ENCODE assay signal across 18 cellular contexts in the genomic region with DNA sequence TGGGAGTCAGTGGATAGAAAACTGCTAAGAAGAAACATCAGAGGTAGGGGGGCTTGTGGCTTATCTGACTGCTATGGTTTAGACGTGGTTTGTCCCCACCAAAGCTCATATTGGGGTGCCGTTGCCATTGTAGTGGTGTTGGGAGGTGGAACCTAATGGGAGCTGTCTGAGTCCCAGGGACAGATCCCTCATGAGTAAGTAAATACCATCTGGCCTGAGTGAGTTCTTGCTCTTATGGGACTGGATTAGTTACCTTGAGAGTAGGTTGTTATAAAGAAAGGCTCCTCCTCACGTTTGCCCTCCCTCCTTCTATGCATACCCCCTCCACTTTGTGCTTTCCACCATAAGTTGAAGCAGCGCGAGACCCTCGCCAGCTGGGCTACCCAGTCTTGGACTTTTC. TPM values are rescaled to one million over a fixed set of nuclear protein-coding genes. Genes with fewer than 3 reads are reported as not detected.
A peak's percentile ranks its signal among the peaks of the same experiment; 100 is the strongest.
DNase-seq lines count a peak whose midpoint lies in the region; ATAC-seq, FAIRE-seq and TF ChIP-seq lines count a peak whose summit lies in the region.
"Had no signal": no experiment of that assay in that cellular context is flagged by ENCODE, and none has a peak within 500 bp of the region (broad histone marks: within the 10 kb centered on the region; RNA-seq: fewer than 3 reads in every experiment).

No MANE protein-coding gene starts in this region.

- H3K36me3 Mint-ChIP-seq in Calu3 (ENCODE audit: insufficient read depth, unreplicated experiment), result peaks cover 12% of the 10 kb centered on the region
- H3K36me3 Mint-ChIP-seq in immature natural killer cell, result no peaks in the 10 kb centered on the region
- H3K36me3 Mint-ChIP-seq: naive thymus-derived CD8-positive, alpha-beta T cell had no signal

- H3K27me3 Mint-ChIP-seq in Calu3 (ENCODE audit: unreplicated experiment), result no peaks in the 10 kb centered on the region
- H3K27me3 Mint-ChIP-seq in immature natural killer cell (ENCODE audit: low read depth in 3 of 3), result peaks cover 2 to 13% (median 2%) of the 10 kb centered on the region in 3 donors
- H3K27me3 Mint-ChIP-seq in stimulated activated naive CD8-positive, alpha-beta T cell treated with anti-CD3 and anti-CD28 coated beads, Interleukin-15, amount 100 ng/mL, for 72 hours, result peaks cover 21% of the 10 kb centered on the region

- no peak for FAIRE-seq in endothelial cell of umbilical vein (lab: Jason Lieb, UNC)

- H3K4me3 Mint-ChIP-seq in Calu3 (ENCODE audit: low read depth, unreplicated experiment), result no peak overlapping the region
- H3K4me3 Mint-ChIP-seq in immature natural killer cell, result no peak overlapping the region
- no peak overlapping the region for H3K4me3 Mint-ChIP-seq in stimulated activated naive CD8-positive, alpha-beta T cell treated with anti-CD3 and anti-CD28 coated beads, Interleukin-15, amount 100 ng/mL, for 72 hours
- H3K4me3 Mint-ChIP-seq: naive thymus-derived CD8-positive, alpha-beta T cell had no signal

- no peak for TF ChIP-seq CTCF in Calu3 (IDR thresholded peaks at IDR 0.05; ENCODE audit: unreplicated experiment)
- TF ChIP-seq CTCF in endothelial cell of umbilical vein (IDR thresholded peaks at IDR 0.05; ENCODE audit: extremely low read depth in 1 of 2, insufficient read depth in 1 of 2, low read depth in 1 of 2, low read length in 2 of 2), result no peak
- no peak for TF ChIP-seq CTCF in smooth muscle cell (IDR thresholded peaks at IDR 0.05; ENCODE audit: borderline replicate concordance, insufficient read depth, poor library complexity, severe bottlenecking)

- H3K9ac ChIP-seq in endothelial cell of umbilical vein (replicated peaks; ENCODE audit: extremely low read depth, insufficient read depth, low read length) (no peak overlapping the region), smooth muscle cell (ENCODE audit: low read depth) (no peak overlapping the region)

- H3K4me2 ChIP-seq in endothelial cell of umbilical vein (ENCODE audit: insufficient read depth, low read length), result no peak overlapping the region
- peak overlapping the region; percentile 53 for H3K4me2 ChIP-seq in smooth muscle cell

- H3K4me1 Mint-ChIP-seq in Calu3 (ENCODE audit: low read depth, unreplicated experiment) (peaks cover 69% of the 10 kb centered on the region), immature natural killer cell (no peaks in the 10 kb centered on the region)
- H3K4me1 Mint-ChIP-seq in stimulated activated naive CD8-positive, alpha-beta T cell treated with anti-CD3 and anti-CD28 coated beads, Interleukin-15, amount 100 ng/mL, for 72 hours, result no peaks in the 10 kb centered on the region
- H3K4me1 Mint-ChIP-seq: naive thymus-derived CD8-positive, alpha-beta T cell had no signal

- H2AFZ ChIP-seq in endothelial cell of umbilical vein (ENCODE audit: low read depth, low read length) (no peak overlapping the region), smooth muscle cell (ENCODE audit: low read depth) (no peak overlapping the region)

- WGBS in smooth muscle cell (ENCODE audit: low lambda C conversion rate), result 73% methylated on average over 6 of the region's 6 CpGs

- H3K79me2 ChIP-seq in endothelial cell of umbilical vein (ENCODE audit: control insufficient read depth, insufficient read depth, low read length) (no peaks in the 10 kb centered on the region), smooth muscle cell (ENCODE audit: low read depth) (peaks cover 45% of the 10 kb centered on the region)

- H3K27ac Mint-ChIP-seq in Calu3 (ENCODE audit: unreplicated experiment), result peak overlapping the region; percentile 5
- no peak overlapping the region for H3K27ac Mint-ChIP-seq in immature natural killer cell
- H3K27ac Mint-ChIP-seq in stimulated activated naive CD8-positive, alpha-beta T cell treated with anti-CD3 and anti-CD28 coated beads, Interleukin-15, amount 100 ng/mL, for 72 hours, result no peak overlapping the region
- H3K27ac Mint-ChIP-seq: naive thymus-derived CD8-positive, alpha-beta T cell had no signal

- H3K4me3 ChIP-seq in SJCRH30 (no peak overlapping the region), endothelial cell of umbilical vein (replicated peaks in 1 of 3; ENCODE audit: insufficient read depth in 1 of 3, low read depth in 1 of 3, low read length in 3 of 3) (no peak overlapping the region), smooth muscle cell (no peak overlapping the region)
- H3K4me3 ChIP-seq: esophagus squamous epithelium, lung, thyroid gland had no signal

- H3K36me3 ChIP-seq in SJCRH30, result no peaks in the 10 kb centered on the region
- no peaks in the 10 kb centered on the region for H3K36me3 ChIP-seq in endothelial cell of umbilical vein (ENCODE audit: control insufficient read depth in 2 of 2, extremely low read depth in 1 of 2, insufficient read depth in 2 of 2, low read length in 2 of 2)
- no peaks in the 10 kb centered on the region for H3K36me3 ChIP-seq in smooth muscle cell (ENCODE audit: low read depth)
- H3K36me3 ChIP-seq: esophagus squamous epithelium, thyroid gland had no signal

- ATAC-seq in GM19467 (IDR thresholded peaks at IDR 0.05; ENCODE audit: unreplicated experiment), result no peak
- ATAC-seq in stimulated activated naive CD8-positive, alpha-beta T cell treated with anti-CD3 and anti-CD28 coated beads, Interleukin-15, amount 100 ng/mL, for 72 hours, result no peak
- ATAC-seq: naive thymus-derived CD8-positive, alpha-beta T cell had no signal

- no peaks in the 10 kb centered on the region for H3K9me1 ChIP-seq in endothelial cell of umbilical vein (replicated peaks; ENCODE audit: control insufficient read depth, extremely low read depth, insufficient read depth, low read length)

- POLR2A ChIA-PET in endothelial cell of umbilical vein (lab: Charles Lee), result no interaction called here

- H4K20me1 ChIP-seq in endothelial cell of umbilical vein (replicated peaks; ENCODE audit: control insufficient read depth, extremely low read depth, insufficient read depth, low read length), result no peaks in the 10 kb centered on the region
- no peaks in the 10 kb centered on the region for H4K20me1 ChIP-seq in smooth muscle cell (ENCODE audit: low read depth)

- H3F3A ChIP-seq in smooth muscle cell (ENCODE audit: low read depth), result peaks cover 18% of the 10 kb centered on the region

- dilution Hi-C loops in endothelial cell of umbilical vein (cut with MboI; ENCODE audit: extremely low pct_ligation_motif_present, low sequenced_read_pairs), result no loop called here

- CTCF ChIA-PET in Calu3 (lab: Charles Lee), result interaction anchor here (0.6 to 1.2 kb wide), 4 partner anchors 30 to 48 kb away, joined by 3 to 4 read pairs (median 4); no protein-coding TSS in a partner anchor
- CTCF ChIA-PET in endothelial cell of umbilical vein (lab: Charles Lee), result interaction anchor here (1.0 to 5.7 kb wide), 2 partner anchors 12 to 30 kb away, joined by 3 to 38 read pairs; no protein-coding TSS in a partner anchor

- H3K4me1 ChIP-seq in SJCRH30 (peaks cover 28% of the 10 kb centered on the region), endothelial cell of umbilical vein (ENCODE audit: control insufficient read depth, extremely low read depth, insufficient read depth, low read length) (peaks cover 33% of the 10 kb centered on the region), smooth muscle cell (ENCODE audit: low read depth) (peaks cover 35% of the 10 kb centered on the region)

- no peaks in the 10 kb centered on the region for H3K9me3 ChIP-seq in SJCRH30 (replicated peaks)
- no peaks in the 10 kb centered on the region for H3K9me3 ChIP-seq in endothelial cell of umbilical vein (replicated peaks; ENCODE audit: control insufficient read depth, insufficient read depth, low read length)
- H3K9me3 ChIP-seq in smooth muscle cell (replicated peaks; ENCODE audit: low read depth), result no peaks in the 10 kb centered on the region
- H3K9me3 ChIP-seq: esophagus squamous epithelium, thyroid gland had no signal

- TF ChIP-seq POLR2A in endothelial cell of umbilical vein (IDR thresholded peaks at IDR 0.05; ENCODE audit: low read depth, low read length), result no peak

- no TSS peak for BruUV-seq in Calu3 (replicated peaks; lab: Mats Ljungman, UMichigan)
- BruUV-seq in endothelial cell of umbilical vein (replicated peaks; lab: Mats Ljungman, UMichigan), result no TSS peak

- H3K9me3 Mint-ChIP-seq in Calu3 (ENCODE audit: low read depth, unreplicated experiment), result no peaks in the 10 kb centered on the region
- H3K9me3 Mint-ChIP-seq in immature natural killer cell, result no peaks in the 10 kb centered on the region
- H3K9me3 Mint-ChIP-seq in stimulated activated naive CD8-positive, alpha-beta T cell treated with anti-CD3 and anti-CD28 coated beads, Interleukin-15, amount 100 ng/mL, for 72 hours, result no peaks in the 10 kb centered on the region

- H3K27ac ChIP-seq in SJCRH30 (peak overlapping the region; percentile 95), endothelial cell of umbilical vein (ENCODE audit: insufficient read depth, low read depth, low read length) (peak overlapping the region; percentile 81), smooth muscle cell (ENCODE audit: low read depth) (peak overlapping the region; percentile 74)
- H3K27ac ChIP-seq: esophagus squamous epithelium had no signal

- intact Hi-C loops in Calu3 (cut with micrococcal nuclease; ENCODE audit: unreplicated experiment), result no loop called here
- intact Hi-C loops in endothelial cell of umbilical vein (cut with micrococcal nuclease), result loop anchor here (2.0 to 5.0 kb wide), 2 partner anchors 20 to 45 kb away; no protein-coding TSS in a partner anchor
- intact Hi-C loops in head of caudate nucleus (cut with DNase I), result no loop called here

- no peak for DNase-seq in Calu3
- DNase-seq in SJCRH30, result no peak
- no peak for DNase-seq in endothelial cell of umbilical vein (ENCODE audit: low read depth, low spot score)
- DNase-seq in smooth muscle cell (lab: John Stamatoyannopoulos, UW; ENCODE audit: unreplicated experiment), result no peak
- no peak for DNase-seq in immature natural killer cell
- DNase-seq in stimulated activated naive CD8-positive, alpha-beta T cell treated with anti-CD3 and anti-CD28 coated beads, Interleukin-15, amount 100 ng/mL, for 72 hours, result no peak
- no peak for DNase-seq in head of caudate nucleus
- DNase-seq: AML-193; esophagus squamous epithelium; naive thymus-derived CD8-positive, alpha-beta T cell; NCI-H187; NCI-H345; stimulated activated CD4-positive, alpha-beta T cell treated with anti-CD3 and anti-CD28 coated beads, Interleukin-12 subunit alpha, Interleukin-12 subunit beta, amount 100 ng/mL, for 4 hours; T-helper 2 cell; thyroid gland had no signal

- H3K27me3 ChIP-seq in SJCRH30 (no peaks in the 10 kb centered on the region), endothelial cell of umbilical vein (ENCODE audit: control insufficient read depth in 2 of 2, insufficient read depth in 2 of 2, low read length in 2 of 2) (no peaks in the 10 kb centered on the region), smooth muscle cell (ENCODE audit: low read depth) (no peaks in the 10 kb centered on the region)
- H3K27me3 ChIP-seq: esophagus squamous epithelium, thyroid gland had no signal

RNA-seq across cellular contexts. Expression of a gene that starts 53.4 kb away (rescaled TPM):
- total RNA-seq in Calu3 (2022) (52.6 and 86.8 TPM in 2 replicates), endothelial cell of umbilical vein (6.9 and 9.0 TPM in 2 replicates), smooth muscle cell (3.4 and 3.8 TPM in 2 replicates)
- 0.06 TPM in 1 of 2 replicates, not detected in the other for total RNA-seq in SJCRH30 (2014; rRNA removed; shearing (Covaris generic))
- polyA plus RNA-seq in endothelial cell of umbilical vein (10.0 and 11.6 TPM in 2 replicates), smooth muscle cell (2.3 and 5.6 TPM in 2 replicates), immature natural killer cell (10 to 100 TPM; 12.9 to 15.7 (median 14.6) TPM)
- polyA plus RNA-seq in endothelial cell of umbilical vein (2011; cell fraction: cytosol; rRNA removed), result 6.5 and 8.1 TPM in 2 replicates
- polyA plus RNA-seq in endothelial cell of umbilical vein (2011; cell fraction: nucleus; rRNA removed), result 27.6 and 33.0 TPM in 2 replicates
- 4.2 and 4.6 TPM in 2 replicates for polyA plus RNA-seq in endothelial cell of umbilical vein (2012)
- polyA minus RNA-seq in endothelial cell of umbilical vein, result 14.5 and 20.7 TPM in 2 replicates
- polyA minus RNA-seq in endothelial cell of umbilical vein (2011; cell fraction: cytosol; rRNA and poly(A)+ RNA removed), result not detected
- polyA minus RNA-seq in endothelial cell of umbilical vein (2011; cell fraction: nucleus; rRNA and poly(A)+ RNA removed), result 11.3 and 13.0 TPM in 2 replicates
- total RNA-seq: H4 had no signal
